ENCODE assay signal across 8 cellular contexts in genomic region chr7:100345288-100345672, GRCh38. TPM values are rescaled to one million over a fixed set of nuclear protein-coding genes. Genes with fewer than 3 reads are reported as not detected.
DNase-seq lines count a peak whose midpoint lies in the region; ATAC-seq, FAIRE-seq and TF ChIP-seq lines count a peak whose summit lies in the region.
"Not testable (repeated sequence)": the region's sequence is repeated elsewhere in the genome, so short reads cannot be mapped to it uniquely, and the experiment has no call there.

No MANE protein-coding gene starts in this region.

- H3K4me3 Mint-ChIP-seq in naive thymus-derived CD4-positive, alpha-beta T cell: peak overlapping the region in 9 of 10 donors; percentile 6 to 86 (median 75)

- peak; percentile 60 for DNase-seq in RCC 7860 (ENCODE audit: low spot score)
- peak; percentile 48 for DNase-seq in activated T-cell treated with anti-CD3 and anti-CD28 coated beads for 24 hours (ENCODE audit: low read depth)
- peak; percentile 55 for DNase-seq in endothelial cell of umbilical vein (ENCODE audit: low read depth, low spot score)
- peak in 8 of 9 donors; percentile 56 to 75 (median 60) for DNase-seq in naive thymus-derived CD4-positive, alpha-beta T cell
- DNase-seq in stimulated activated naive CD4-positive, alpha-beta T cell (lab: John Stamatoyannopoulos, UW): peak; percentile 32 to 70 (median 44)

- H3K79me2 ChIP-seq in DOHH2 (ENCODE audit: control insufficient read depth, low read length): peaks cover 52% of the 10 kb centered on the region
- peaks cover 15% of the 10 kb centered on the region for H3K79me2 ChIP-seq in endothelial cell of umbilical vein (ENCODE audit: control insufficient read depth, insufficient read depth, low read length)

- intact Hi-C loops in endothelial cell of umbilical vein (cut with micrococcal nuclease): loop anchor here (2.0 to 10.0 kb wide), 2 partner anchors 70 to 126 kb away; partner anchors contain the start of gene PVRIG
- intact Hi-C loops in naive thymus-derived CD4-positive, alpha-beta T cell (cut with micrococcal nuclease): loop anchor here (1.0 to 10.0 kb wide), 6 partner anchors 72 to 350 kb away; partner anchors contain the start of gene ZCWPW1 (in 1 of the 2)

- peak overlapping the region; percentile 48 for H3K4me2 ChIP-seq in DOHH2 (ENCODE audit: low read length)
- not testable (repeated sequence) for H3K4me2 ChIP-seq in endothelial cell of umbilical vein (ENCODE audit: insufficient read depth, low read length)

- TF ChIP-seq POLR2A in endothelial cell of umbilical vein (IDR thresholded peaks at IDR 0.05; ENCODE audit: low read depth, low read length): not testable (repeated sequence)

- POLR2A ChIA-PET in endothelial cell of umbilical vein (lab: Charles Lee): not testable (repeated sequence)
- POLR2A ChIA-PET in naive thymus-derived CD4-positive, alpha-beta T cell (lab: Charles Lee): interaction anchor here (1.5 kb wide), 1 partner anchor 125 kb away, joined by 3 read pairs; no protein-coding TSS in a partner anchor

- H3K4me1 Mint-ChIP-seq in naive thymus-derived CD4-positive, alpha-beta T cell: peaks cover 9 to 38% (median 30%) of the 10 kb centered on the region in 7 donors

- peaks cover 22% of the 10 kb centered on the region for H3F3A ChIP-seq in DOHH2 (ENCODE audit: control insufficient read depth, insufficient read depth)

- H3K27ac Mint-ChIP-seq in naive thymus-derived CD4-positive, alpha-beta T cell: peak overlapping the region; percentile 65 to 98 (median 96)

- FAIRE-seq in RCC 7860 (lab: Jason Lieb, UNC): peak; percentile 60
- not testable (repeated sequence) for FAIRE-seq in endothelial cell of umbilical vein (lab: Jason Lieb, UNC)

- not testable (repeated sequence) for H4K20me1 ChIP-seq in DOHH2 (ENCODE audit: control insufficient read depth, insufficient read depth, low read depth, low read length); endothelial cell of umbilical vein (replicated peaks; ENCODE audit: control insufficient read depth, extremely low read depth, insufficient read depth, low read length)

- H3K36me3 ChIP-seq in DOHH2 (ENCODE audit: control insufficient read depth, low read length) (peaks cover 80% of the 10 kb centered on the region), KOPT-K1 (ENCODE audit: insufficient read depth, low read length) (peaks cover 91% of the 10 kb centered on the region), endothelial cell of umbilical vein (ENCODE audit: control insufficient read depth in 2 of 2, extremely low read depth in 1 of 2, insufficient read depth in 2 of 2, low read length in 2 of 2) (peaks cover 21 to 25% of the 10 kb centered on the region in 2 experiments)
- H3K36me3 ChIP-seq in naive thymus-derived CD4-positive, alpha-beta T cell (ENCODE audit: control insufficient read depth in 2 of 3, insufficient read depth in 3 of 3, low read length in 3 of 3): peaks cover 0 to 49% (median 22%) of the 10 kb centered on the region in 3 experiments

- not testable (repeated sequence) for H3K27me3 ChIP-seq in DOHH2 (ENCODE audit: control insufficient read depth, low read length); endothelial cell of umbilical vein (ENCODE audit: control insufficient read depth in 2 of 2, insufficient read depth in 2 of 2, low read length in 2 of 2); naive thymus-derived CD4-positive, alpha-beta T cell (ENCODE audit: control insufficient read depth in 2 of 2, insufficient read depth in 2 of 2, low read length in 2 of 2)

- not testable (repeated sequence) for H3K9me3 Mint-ChIP-seq in naive thymus-derived CD4-positive, alpha-beta T cell

- H3K4me3 ChIP-seq in DOHH2 (ENCODE audit: low read length): peak overlapping the region; percentile 23; the same call in 1 of the 2 replicates
- H3K4me3 ChIP-seq in endothelial cell of umbilical vein (replicated peaks in 1 of 3; ENCODE audit: insufficient read depth in 1 of 3, low read depth in 1 of 3, low read length in 3 of 3); naive thymus-derived CD4-positive, alpha-beta T cell (ENCODE audit: low read length): not testable (repeated sequence)

- H3K27ac ChIP-seq in DOHH2 (ENCODE audit: low read depth, low read length): peak overlapping the region; percentile 98
- peak overlapping the region; percentile 64 for H3K27ac ChIP-seq in KOPT-K1 (ENCODE audit: low read depth, low read length, poor library complexity, severe bottlenecking)
- H3K27ac ChIP-seq in endothelial cell of umbilical vein (ENCODE audit: insufficient read depth, low read depth, low read length): not testable (repeated sequence)
- H3K27ac ChIP-seq in naive thymus-derived CD4-positive, alpha-beta T cell (ENCODE audit: low read depth, low read length): peak overlapping the region; percentile 72

- CTCF ChIA-PET in endothelial cell of umbilical vein (lab: Charles Lee): interaction anchor here (1.0 to 1.8 kb wide), 3 partner anchors 62 to 213 kb away, joined by 4 to 8 read pairs (median 8); no protein-coding TSS in a partner anchor
- CTCF ChIA-PET in naive thymus-derived CD4-positive, alpha-beta T cell (lab: Charles Lee): interaction anchor here (0.6 to 1.7 kb wide), 2 partner anchors 127 to 164 kb away, joined by 4 to 11 read pairs; no protein-coding TSS in a partner anchor

- not testable (repeated sequence) for H3K9me3 ChIP-seq in DOHH2 (ENCODE audit: control insufficient read depth, insufficient read depth, low read length); KOPT-K1 (ENCODE audit: insufficient read depth, low read length, poor library complexity, severe bottlenecking); endothelial cell of umbilical vein (replicated peaks; ENCODE audit: control insufficient read depth, insufficient read depth, low read length); naive thymus-derived CD4-positive, alpha-beta T cell (ENCODE audit: control insufficient read depth in 2 of 3, low read length in 3 of 3)

- ATAC-seq in GM21723 (IDR thresholded peaks at IDR 0.05; ENCODE audit: unreplicated experiment): peak; percentile 35
- peak; percentile 71 for ATAC-seq in naive thymus-derived CD4-positive, alpha-beta T cell

- not testable (repeated sequence) for BruUV-seq in endothelial cell of umbilical vein (replicated peaks; lab: Mats Ljungman, UMichigan)

- not testable (repeated sequence) for H3K9me2 ChIP-seq in DOHH2 (replicated peaks; ENCODE audit: control insufficient read depth, low read length)

- H3K4me1 ChIP-seq in DOHH2 (ENCODE audit: control insufficient read depth, low read length): peaks cover 54% of the 10 kb centered on the region
- H3K4me1 ChIP-seq in endothelial cell of umbilical vein (ENCODE audit: control insufficient read depth, extremely low read depth, insufficient read depth, low read length); naive thymus-derived CD4-positive, alpha-beta T cell (ENCODE audit: control insufficient read depth in 2 of 2, insufficient read depth in 2 of 2, low read length in 2 of 2): not testable (repeated sequence)

- dilution Hi-C loops in endothelial cell of umbilical vein (cut with MboI; ENCODE audit: extremely low pct_ligation_motif_present, low sequenced_read_pairs): not testable (repeated sequence)

- H2AFZ ChIP-seq in endothelial cell of umbilical vein (ENCODE audit: low read depth, low read length): not testable (repeated sequence)

- H3K36me3 Mint-ChIP-seq in naive thymus-derived CD4-positive, alpha-beta T cell: peaks cover 0 to 36% (median 13%) of the 10 kb centered on the region in 5 donors

- H3K9me1 ChIP-seq in endothelial cell of umbilical vein (replicated peaks; ENCODE audit: control insufficient read depth, extremely low read depth, insufficient read depth, low read length): not testable (repeated sequence)

- not testable (repeated sequence) for H3K9ac ChIP-seq in endothelial cell of umbilical vein (replicated peaks; ENCODE audit: extremely low read depth, insufficient read depth, low read length)

- not testable (repeated sequence) for H3K27me3 Mint-ChIP-seq in naive thymus-derived CD4-positive, alpha-beta T cell

- TF ChIP-seq CTCF in DOHH2 (IDR thresholded peaks at IDR 0.05; ENCODE audit: low read depth, low read length, poor library complexity, severe bottlenecking): not testable (repeated sequence)
- peak; percentile 16 to 47 for TF ChIP-seq CTCF in endothelial cell of umbilical vein (IDR thresholded peaks at IDR 0.05; ENCODE audit: extremely low read depth in 1 of 2, insufficient read depth in 1 of 2, low read depth in 1 of 2, low read length in 2 of 2)

RNA-seq across cellular contexts. Expression of gene PILRB, which starts 12.6 kb away (rescaled TPM):
- 36.5 and 42.5 TPM in 2 replicates for total RNA-seq in endothelial cell of umbilical vein
- polyA plus RNA-seq in endothelial cell of umbilical vein: 45.2 and 47.9 TPM in 2 replicates
- polyA plus RNA-seq in endothelial cell of umbilical vein (2011; cell fraction: cytosol; rRNA removed): 16.7 and 21.8 TPM in 2 replicates
- 324 and 367 TPM in 2 replicates for polyA plus RNA-seq in endothelial cell of umbilical vein (2011; cell fraction: nucleus; rRNA removed)
- 25.3 and 26.8 TPM in 2 replicates for polyA plus RNA-seq in endothelial cell of umbilical vein (2012)
- polyA minus RNA-seq in endothelial cell of umbilical vein: 34.0 and 44.1 TPM in 2 replicates
- polyA minus RNA-seq in endothelial cell of umbilical vein (2011; cell fraction: cytosol; rRNA and poly(A)+ RNA removed): 5.8 TPM
- polyA minus RNA-seq in endothelial cell of umbilical vein (2011; cell fraction: nucleus; rRNA and poly(A)+ RNA removed): 48.4 and 58.6 TPM in 2 replicates
- 100 to 1,000 TPM in 4 of 5 experiments, 10 to 100 TPM in 1; 79.1 to 137 (median 120) TPM for total RNA-seq in naive thymus-derived CD4-positive, alpha-beta T cell
- 10 to 100 TPM in 1 of 2 donors, 1 to 10 TPM in 1; 1.1 to 11.1 TPM for polyA plus RNA-seq in naive thymus-derived CD4-positive, alpha-beta T cell

RNA-seq across cellular contexts. Expression of gene PILRA, which starts 28.0 kb away (rescaled TPM):
- total RNA-seq in endothelial cell of umbilical vein: 0.53 and 1.3 TPM in 2 replicates
- polyA plus RNA-seq in endothelial cell of umbilical vein: 0.61 and 0.67 TPM in 2 replicates
- 0.32 and 0.39 TPM in 2 replicates for polyA plus RNA-seq in endothelial cell of umbilical vein (2011; cell fraction: cytosol; rRNA removed)
- polyA plus RNA-seq in endothelial cell of umbilical vein (2011; cell fraction: nucleus; rRNA removed): 3.6 and 4.8 TPM in 2 replicates
- polyA plus RNA-seq in endothelial cell of umbilical vein (2012): 1.8 and 3.6 TPM in 2 replicates
- polyA minus RNA-seq in endothelial cell of umbilical vein: 1.5 and 1.8 TPM in 2 replicates
- 1.5 TPM for polyA minus RNA-seq in endothelial cell of umbilical vein (2011; cell fraction: cytosol; rRNA and poly(A)+ RNA removed)
- polyA minus RNA-seq in endothelial cell of umbilical vein (2011; cell fraction: nucleus; rRNA and poly(A)+ RNA removed): 2.4 and 2.6 TPM in 2 replicates
- total RNA-seq in naive thymus-derived CD4-positive, alpha-beta T cell: 100 to 1,000 TPM in 1 of 5 experiments, 10 to 100 TPM in 4; 13.0 to 118 (median 14.3) TPM
- 1 to 10 TPM in 1 of 2 donors, under 1 TPM in 1; 0.40 to 1.1 TPM for polyA plus RNA-seq in naive thymus-derived CD4-positive, alpha-beta T cell

RNA-seq across cellular contexts. Expression of gene SPDYE3, which starts 37.8 kb away (rescaled TPM):
- not detected in 2 replicates for total RNA-seq in endothelial cell of umbilical vein
- polyA plus RNA-seq in endothelial cell of umbilical vein: not detected in 2 replicates
- polyA plus RNA-seq in endothelial cell of umbilical vein (2011; cell fraction: cytosol; rRNA removed): not detected in 2 replicates
- not detected in 2 replicates for polyA plus RNA-seq in endothelial cell of umbilical vein (2011; cell fraction: nucleus; rRNA removed)
- 3.0 and 3.8 TPM in 2 replicates for polyA plus RNA-seq in endothelial cell of umbilical vein (2012)
- not detected in 2 replicates for polyA minus RNA-seq in endothelial cell of umbilical vein
- not detected for polyA minus RNA-seq in endothelial cell of umbilical vein (2011; cell fraction: cytosol; rRNA and poly(A)+ RNA removed)
- not detected in 2 replicates for polyA minus RNA-seq in endothelial cell of umbilical vein (2011; cell fraction: nucleus; rRNA and poly(A)+ RNA removed)
- total RNA-seq in naive thymus-derived CD4-positive, alpha-beta T cell: not detected
- polyA plus RNA-seq in naive thymus-derived CD4-positive, alpha-beta T cell: 1 to 10 TPM; 8.5 to 8.7 TPM
